8 cellular contexts compared by ENCODE assay signal in the genomic region with DNA sequence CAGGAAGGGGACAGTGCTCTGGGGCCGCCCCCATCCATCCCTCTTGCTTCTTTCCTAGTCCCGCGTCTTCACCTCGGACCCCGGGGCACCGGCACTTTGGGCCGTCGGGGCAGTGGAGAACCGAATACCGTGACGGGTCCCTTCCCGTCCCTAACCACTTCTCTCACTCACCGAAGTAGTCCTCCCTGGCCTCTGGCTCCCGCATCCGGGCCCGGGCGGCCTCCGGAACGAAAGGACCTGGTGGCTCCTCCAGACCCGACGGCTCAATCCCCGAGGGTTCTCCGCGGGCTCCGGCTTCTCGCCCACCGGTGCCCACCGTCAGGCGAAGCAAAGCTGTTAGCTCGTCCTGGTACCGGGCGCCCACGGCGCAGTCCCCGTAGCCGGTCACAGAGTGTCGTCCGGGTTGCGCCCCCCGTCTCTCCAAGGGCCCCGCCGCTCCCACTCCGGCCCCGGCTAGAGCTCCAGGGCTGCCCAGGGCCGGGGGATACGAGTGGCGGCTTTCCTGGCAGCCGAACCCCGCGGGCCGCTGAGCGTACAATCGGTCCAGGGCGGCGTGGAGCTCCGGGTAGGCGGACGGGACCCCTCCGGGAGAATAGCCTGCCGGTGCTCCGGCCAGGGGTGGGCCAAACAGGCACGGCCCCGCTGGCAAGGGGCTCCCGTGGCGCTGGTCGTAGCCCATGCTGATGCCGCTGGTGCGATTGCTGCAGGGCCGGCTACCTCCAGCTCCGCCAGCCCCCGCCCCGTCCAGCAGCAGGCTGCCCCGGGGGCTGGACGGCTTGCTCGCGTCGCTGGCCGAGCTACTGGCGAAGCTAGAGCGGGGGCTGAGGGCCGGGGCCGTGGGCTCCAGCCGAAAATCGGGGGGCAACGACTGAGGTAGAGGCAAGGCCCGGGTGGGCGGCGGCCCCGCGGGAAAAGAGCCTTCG. TPM values are rescaled to one million over a fixed set of nuclear protein-coding genes. Genes with fewer than 3 reads are reported as not detected.
DNase-seq lines count a peak whose midpoint lies in the region; ATAC-seq lines count a peak whose summit lies in the region.

No MANE protein-coding gene starts in this region.

- peak; percentile 28 for ATAC-seq in activated T-helper 17 cell treated with anti-CD3 and anti-CD28 coated beads, Interleukin-2, amount 50 U/mL, for 72 hours (replicated peaks)
- ATAC-seq in sciatic nerve (peak; percentile 2), GM21447 (IDR thresholded peaks at IDR 0.05; ENCODE audit: unreplicated experiment) (no peak), GM18517 (IDR thresholded peaks at IDR 0.05; ENCODE audit: unreplicated experiment) (no peak)

- peaks cover 8% of the 10 kb centered on the region for H3K4me1 Mint-ChIP-seq in activated T-helper 17 cell treated with anti-CD3 and anti-CD28 coated beads, Interleukin-2, amount 50 U/mL, for 72 hours

- H3K36me3 Mint-ChIP-seq in activated T-helper 17 cell treated with anti-CD3 and anti-CD28 coated beads, Interleukin-2, amount 50 U/mL, for 72 hours (ENCODE audit: low read depth) = no peaks in the 10 kb centered on the region

- H3K9me3 Mint-ChIP-seq in activated T-helper 17 cell treated with anti-CD3 and anti-CD28 coated beads, Interleukin-2, amount 50 U/mL, for 72 hours = no peaks in the 10 kb centered on the region

- DNase-seq in NCI-H748 (lab: John Stamatoyannopoulos, UW; ENCODE audit: unreplicated experiment) (peak; percentile 23), NCI-H748 treated with DMSO at 0.1 percent for 48 hours (lab: John Stamatoyannopoulos, UW) (no peak), hepatic stellate cell (ENCODE audit: low spot score) (peak; percentile 43), sciatic nerve (ENCODE audit: low spot score) (no peak), NCI-H1930 (lab: John Stamatoyannopoulos, UW) (no peak)

- H3K27me3 Mint-ChIP-seq in activated T-helper 17 cell treated with anti-CD3 and anti-CD28 coated beads, Interleukin-2, amount 50 U/mL, for 72 hours = no peaks in the 10 kb centered on the region

- no peak overlapping the region for H3K27ac Mint-ChIP-seq in activated T-helper 17 cell treated with anti-CD3 and anti-CD28 coated beads, Interleukin-2, amount 50 U/mL, for 72 hours

- peak overlapping the region; percentile 63 for H3K4me3 Mint-ChIP-seq in activated T-helper 17 cell treated with anti-CD3 and anti-CD28 coated beads, Interleukin-2, amount 50 U/mL, for 72 hours

- intact Hi-C loops in sciatic nerve (cut with DNase I) = loop anchor here (2.0 kb wide), 1 partner anchor 51 kb away; no protein-coding TSS in a partner anchor

RNA-seq across cellular contexts. Expression of gene AJUBA, which starts 1.0 kb away (rescaled TPM):
- total RNA-seq in activated T-helper 17 cell treated with anti-CD3 and anti-CD28 coated beads, Interleukin-2, amount 50 U/mL, for 72 hours = 1 to 10 TPM; 1.1 to 7.5 TPM
- total RNA-seq in sciatic nerve = 24.8 TPM

RNA-seq across cellular contexts. Expression of gene HAUS4, which starts 24.5 kb away (rescaled TPM):
- 10 to 100 TPM; 60.6 to 78.5 TPM for total RNA-seq in activated T-helper 17 cell treated with anti-CD3 and anti-CD28 coated beads, Interleukin-2, amount 50 U/mL, for 72 hours
- 39.9 TPM for total RNA-seq in sciatic nerve

RNA-seq across cellular contexts. Expression of gene C14orf93, which starts 28.6 kb away (rescaled TPM):
- 1 to 10 TPM; 8.5 to 9.6 TPM for total RNA-seq in activated T-helper 17 cell treated with anti-CD3 and anti-CD28 coated beads, Interleukin-2, amount 50 U/mL, for 72 hours
- total RNA-seq in sciatic nerve = 8.1 TPM

RNA-seq across cellular contexts. Expression of gene PRMT5, which starts 52.2 kb away (rescaled TPM):
- 100 to 1,000 TPM in 1 of 2 donors, 10 to 100 TPM in 1; 61.7 to 127 TPM for total RNA-seq in activated T-helper 17 cell treated with anti-CD3 and anti-CD28 coated beads, Interleukin-2, amount 50 U/mL, for 72 hours
- total RNA-seq in sciatic nerve = 44.6 TPM

RNA-seq across cellular contexts. Expression of gene PSMB5, which starts 53.3 kb away (rescaled TPM):
- total RNA-seq in activated T-helper 17 cell treated with anti-CD3 and anti-CD28 coated beads, Interleukin-2, amount 50 U/mL, for 72 hours = 100 to 1,000 TPM in 1 of 2 donors, 10 to 100 TPM in 1; 85.8 to 151 TPM
- 70.1 TPM for total RNA-seq in sciatic nerve

Comparison
In these comparisons a context has a peak if more than half of its experiments do, and no peak if none do; other contexts are left out.
1. DNase-seq: peak in NCI-H748 (single experiment) and hepatic stellate cell (single experiment); none in NCI-H748 treated with DMSO at 0.1 percent for 48 hours (single experiment), sciatic nerve (single experiment) and NCI-H1930 (0 of 2).
2. ATAC-seq: peak in activated T-helper 17 cell treated with anti-CD3 and anti-CD28 coated beads, Interleukin-2, amount 50 U/mL, for 72 hours (single experiment) and sciatic nerve (single experiment); none in GM21447 (single experiment) and GM18517 (single experiment).